Comparison of ENCODE assay signal across 8 cellular contexts in the genomic region with DNA sequence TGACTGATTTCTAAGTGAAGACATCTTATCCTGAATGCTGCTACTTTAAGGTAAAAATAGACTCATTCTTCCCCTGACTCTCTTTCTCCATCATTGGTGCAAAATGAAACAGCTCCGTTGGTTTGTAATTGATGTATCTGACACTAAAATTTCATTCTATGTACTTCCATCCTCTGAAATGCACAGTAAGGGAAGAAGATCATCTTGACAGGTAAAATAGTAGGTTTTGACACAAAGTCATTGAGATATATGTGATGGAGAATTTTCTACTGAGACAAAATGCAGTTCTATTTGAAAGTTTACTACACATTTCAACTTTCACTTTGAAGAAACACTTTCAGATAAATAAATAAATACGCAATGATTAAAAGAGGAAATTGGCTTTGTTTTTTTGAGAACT.
"Had no signal": no experiment of that assay in that cellular context is flagged by ENCODE, and none has a peak within 500 bp of the region (broad histone marks: within the 10 kb centered on the region; RNA-seq: fewer than 3 reads in every experiment).

No MANE protein-coding gene starts in this region.

- FAIRE-seq: HTR-8/SVneo, K562 had no signal

- DNase-seq: GOT3, H7, HFFc6, IMR-90 had no signal

- H3K9me3 Mint-ChIP-seq: HFFc6 had no signal

- H3K9me3 ChIP-seq: HAP-1 had no signal

- ATAC-seq: HCT116, K562 had no signal

- H3K27ac Mint-ChIP-seq: HFFc6 had no signal

- H3K4me3 Mint-ChIP-seq: HFFc6 had no signal

- H3K4me3 ChIP-seq: HAP-1, K562 had no signal

- H3K36me3 ChIP-seq: HAP-1 had no signal
